Comparison of ENCODE assay signal across 8 cellular contexts in genomic region chr5:146130440-146131045, GRCh38. TPM values are rescaled to one million over a fixed set of nuclear protein-coding genes. Genes with fewer than 3 reads are reported as not detected.
A peak's percentile ranks its signal among the peaks of the same experiment; 100 is the strongest.
DNase-seq lines count a peak whose midpoint lies in the region; ATAC-seq and FAIRE-seq lines count a peak whose summit lies in the region.

No MANE protein-coding gene starts in this region.

- ATAC-seq in HG03460 (IDR thresholded peaks at IDR 0.05; ENCODE audit: unreplicated experiment) (no peak), aorta (ENCODE audit: low FRiP score) (no peak), GM18861 (IDR thresholded peaks at IDR 0.05; ENCODE audit: unreplicated experiment) (no peak)

- H3K4me1 ChIP-seq in small intestine (ENCODE audit: control insufficient read depth in 2 of 2, insufficient read depth in 1 of 2, low read depth in 1 of 2, low read length in 1 of 2), result no peaks in the 10 kb centered on the region
- H3K4me1 ChIP-seq in aorta (ENCODE audit: control insufficient read depth in 1 of 2, insufficient read depth in 2 of 2, low read length in 2 of 2), result no peaks in the 10 kb centered on the region

- H3K9me3 ChIP-seq in small intestine (ENCODE audit: control insufficient read depth, low read depth) (no peaks in the 10 kb centered on the region), aorta (ENCODE audit: control insufficient read depth, low read length) (no peaks in the 10 kb centered on the region)

- no peaks in the 10 kb centered on the region for H3K27me3 ChIP-seq in small intestine (ENCODE audit: control insufficient read depth in 2 of 2, insufficient read depth in 2 of 2, low read length in 2 of 2)
- no peaks in the 10 kb centered on the region for H3K27me3 ChIP-seq in aorta (ENCODE audit: control insufficient read depth in 1 of 2, insufficient read depth in 2 of 2, low read length in 1 of 2)

- intact Hi-C loops in aorta (cut with DNase I), result loop anchor here in 1 of 2 donors (10.0 kb wide), 1 partner anchor 294 kb away; no protein-coding TSS in a partner anchor

- WGBS in small intestine, 3 donors, result 57 to 67% (median 64%) methylated on average over 3 of the region's 3 CpGs
- WGBS in aorta, 2 donors, result 34 to 45% methylated on average over 3 of the region's 3 CpGs

- DNase-seq in NCI-H510A treated with DMSO at 0.1 percent for 48 hours (lab: John Stamatoyannopoulos, UW) (peak; percentile 7), NCI-H510A (lab: John Stamatoyannopoulos, UW) (no peak), NOMO-1 treated with DMSO at 0.1 percent for 48 hours (lab: John Stamatoyannopoulos, UW; ENCODE audit: unreplicated experiment) (peak; percentile 30), fibroblast of peridontal ligament (ENCODE audit: extremely low read depth) (peak; percentile 74), small intestine (peak; percentile 10), aorta (no peak)

- H3K27ac ChIP-seq in small intestine (ENCODE audit: low read depth in 1 of 2, low read length in 1 of 2) (no peak overlapping the region), aorta (ENCODE audit: low read depth in 1 of 2, low read length in 2 of 2) (no peak overlapping the region)

- H3K36me3 ChIP-seq in small intestine (ENCODE audit: control insufficient read depth in 2 of 2, insufficient read depth in 2 of 2, low read length in 2 of 2), result peaks cover 0 to 11% of the 10 kb centered on the region in 2 donors
- peaks cover 2 to 7% of the 10 kb centered on the region in 2 donors for H3K36me3 ChIP-seq in aorta (ENCODE audit: control insufficient read depth in 1 of 2, insufficient read depth in 2 of 2, low read length in 1 of 2)

- no peak for FAIRE-seq in small intestine (lab: Jason Lieb, UNC)

- H3K4me3 ChIP-seq in small intestine (ENCODE audit: low read depth in 1 of 2, low read length in 2 of 2), result no peak overlapping the region
- no peak overlapping the region for H3K4me3 ChIP-seq in aorta (ENCODE audit: low read length in 2 of 2)

RNA-seq across cellular contexts. Expression of gene PLAC8L1, which starts 25.2 kb away (rescaled TPM):
- polyA plus RNA-seq in small intestine, result under 1 TPM in 1 of 3 donors, not detected in 2; 0.33 TPM
- under 1 TPM in 1 of 2 donors, not detected in 1; 0.87 TPM for total RNA-seq in aorta
- under 1 TPM in 1 of 2 donors, not detected in 1; 0.84 TPM for polyA plus RNA-seq in aorta

RNA-seq across cellular contexts. Expression of gene LARS1, which starts 51.9 kb away (rescaled TPM):
- 10 to 100 TPM; 19.2 to 46.2 (median 24.2) TPM for polyA plus RNA-seq in small intestine
- 100 to 1,000 TPM in 1 of 2 donors, 10 to 100 TPM in 1; 92.3 to 101 TPM for total RNA-seq in aorta
- polyA plus RNA-seq in aorta, result 10 to 100 TPM; 28.4 to 49.9 TPM

Comparison
In these comparisons a context has a peak if more than half of its experiments do, and no peak if none do; other contexts are left out.
1. DNase-seq: peak in NCI-H510A treated with DMSO at 0.1 percent for 48 hours (single experiment), NOMO-1 treated with DMSO at 0.1 percent for 48 hours (single experiment), fibroblast of peridontal ligament (single experiment) and small intestine (single experiment); none in NCI-H510A (single experiment) and aorta (0 of 2).